7 cellular contexts compared by ENCODE assay signal in the genomic region with DNA sequence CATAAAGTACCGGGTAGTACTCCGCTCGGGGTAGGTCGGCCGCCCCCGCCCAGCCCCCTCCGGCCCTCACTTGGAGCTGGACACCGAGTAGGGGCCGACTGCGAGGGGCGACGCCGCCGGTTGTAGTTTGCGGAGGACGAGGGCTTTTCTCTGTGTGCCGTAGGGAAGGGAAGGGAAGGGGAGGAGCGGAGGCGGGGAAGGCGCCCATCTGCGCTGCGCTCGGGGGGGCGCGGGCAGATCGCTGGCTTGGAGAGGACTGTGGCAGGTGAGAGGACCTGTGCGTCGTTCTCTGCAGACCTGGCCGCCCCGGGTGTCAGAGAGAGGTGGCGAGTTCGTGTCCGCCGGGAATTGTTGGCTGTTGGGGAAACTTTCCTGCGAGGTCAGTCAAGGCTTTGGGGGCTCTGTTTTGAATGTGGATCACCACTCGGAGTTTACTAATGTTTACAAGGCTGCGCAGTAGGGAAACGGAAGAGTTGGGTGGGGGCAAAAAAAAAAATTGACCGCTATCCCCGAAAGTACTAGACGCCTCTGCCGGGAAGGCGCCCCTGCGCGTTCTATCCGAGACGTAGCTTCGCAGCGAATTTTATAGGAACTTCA. TPM values are rescaled to one million over a fixed set of nuclear protein-coding genes. Genes with fewer than 3 reads are reported as not detected.
A peak's percentile ranks its signal among the peaks of the same experiment; 100 is the strongest.
DNase-seq lines count a peak whose midpoint lies in the region; ATAC-seq and TF ChIP-seq lines count a peak whose summit lies in the region.

No MANE protein-coding gene starts in this region.

- H2AFZ ChIP-seq in neural progenitor cell (replicated peaks): no peak overlapping the region

- H3K4me3 ChIP-seq in fibroblast of the aortic adventitia (ENCODE audit: low read depth, low read length) (peak overlapping the region; percentile 87), neural progenitor cell (peak overlapping the region; percentile 96), tibial nerve (peak overlapping the region; percentile 80 to 93 (median 85))

- no peaks in the 10 kb centered on the region for H3K9me3 Mint-ChIP-seq in activated T-cell treated with anti-CD3 and anti-CD28 coated beads, Interleukin-2, amount 50 U/mL, for 72 hours
- H3K9me3 Mint-ChIP-seq in neural progenitor cell: peaks cover 3% of the 10 kb centered on the region

- peak; percentile 0 for ATAC-seq in activated T-cell treated with anti-CD3 and anti-CD28 coated beads, Interleukin-2, amount 50 U/mL, for 72 hours (replicated peaks in 1 of 2)
- ATAC-seq in GM21447 (IDR thresholded peaks at IDR 0.05; ENCODE audit: unreplicated experiment): no peak

- no peaks in the 10 kb centered on the region for H3K36me3 ChIP-seq in neural progenitor cell
- H3K36me3 ChIP-seq in tibial nerve: peaks cover 0 to 10% (median 3%) of the 10 kb centered on the region in 3 donors

- peak overlapping the region; percentile 85 for H3K4me2 ChIP-seq in neural progenitor cell

- no peaks in the 10 kb centered on the region for H3K27me3 ChIP-seq in neural progenitor cell
- no peaks in the 10 kb centered on the region for H3K27me3 ChIP-seq in tibial nerve

- peak; percentile 23 for DNase-seq in NCI-H226
- peak in 1 of 2 donors; percentile 58 for DNase-seq in activated T-cell treated with anti-CD3 and anti-CD28 coated beads, Interleukin-2, amount 50 U/mL, for 72 hours
- DNase-seq in fibroblast of the aortic adventitia (ENCODE audit: low read depth): peak; percentile 36
- peak; percentile 74 for DNase-seq in neural progenitor cell (ENCODE audit: low spot score)
- peak; percentile 41 to 48 for DNase-seq in tibial nerve (ENCODE audit: low spot score in 2 of 2)

- H3K79me2 ChIP-seq in neural progenitor cell (ENCODE audit: low read depth): peaks cover 65% of the 10 kb centered on the region

- H3K9me3 ChIP-seq in neural progenitor cell (ENCODE audit: low read depth): no peaks in the 10 kb centered on the region
- H3K9me3 ChIP-seq in tibial nerve: no peaks in the 10 kb centered on the region

- H3K4me1 ChIP-seq in neural progenitor cell: peaks cover 20% of the 10 kb centered on the region
- peaks cover 0 to 35% (median 21%) of the 10 kb centered on the region in 4 donors for H3K4me1 ChIP-seq in tibial nerve

- TF ChIP-seq CTCF in fibroblast of the aortic adventitia (IDR thresholded peaks at IDR 0.05; ENCODE audit: insufficient read depth, low read length): peak; percentile 27
- TF ChIP-seq CTCF in neural progenitor cell (IDR thresholded peaks at IDR 0.05): no peak
- peak in 3 of 5 experiments; percentile 21 to 54 (median 23) for TF ChIP-seq CTCF in tibial nerve (IDR thresholded peaks at IDR 0.05)

- H4K20me1 ChIP-seq in neural progenitor cell (ENCODE audit: low read depth): peaks cover 46% of the 10 kb centered on the region

- peak in 1 of 2 donors; percentile 100 for TF ChIP-seq EP300 in tibial nerve (IDR thresholded peaks at IDR 0.05)

- H3K36me3 Mint-ChIP-seq in activated T-cell treated with anti-CD3 and anti-CD28 coated beads, Interleukin-2, amount 50 U/mL, for 72 hours (ENCODE audit: insufficient read depth in 2 of 2): peaks cover 6 to 9% of the 10 kb centered on the region in 2 donors
- peaks cover 14% of the 10 kb centered on the region for H3K36me3 Mint-ChIP-seq in neural progenitor cell

- H3K27ac Mint-ChIP-seq in activated T-cell treated with anti-CD3 and anti-CD28 coated beads, Interleukin-2, amount 50 U/mL, for 72 hours: peak overlapping the region; percentile 99
- H3K27ac Mint-ChIP-seq in neural progenitor cell: peak overlapping the region; percentile 96

- no peaks in the 10 kb centered on the region for H3K27me3 Mint-ChIP-seq in activated T-cell treated with anti-CD3 and anti-CD28 coated beads, Interleukin-2, amount 50 U/mL, for 72 hours (ENCODE audit: low read depth)
- peaks cover 16% of the 10 kb centered on the region for H3K27me3 Mint-ChIP-seq in neural progenitor cell (ENCODE audit: insufficient read depth, low read depth)

- WGBS in tibial nerve, 2 donors: 0 to 1% methylated on average over 41 to 48 of the region's 49 CpGs

- peaks cover 36% of the 10 kb centered on the region for H3K4me1 Mint-ChIP-seq in activated T-cell treated with anti-CD3 and anti-CD28 coated beads, Interleukin-2, amount 50 U/mL, for 72 hours (ENCODE audit: low read depth)
- peaks cover 22% of the 10 kb centered on the region for H3K4me1 Mint-ChIP-seq in neural progenitor cell

- TF ChIP-seq POLR2A in GM18526 (IDR thresholded peaks at IDR 0.05; ENCODE audit: extremely low read depth, insufficient read length) (peak; percentile 100), tibial nerve (IDR thresholded peaks at IDR 0.05) (peak; percentile 100)

- H3K9ac ChIP-seq in neural progenitor cell: peak overlapping the region; percentile 80

- H3K4me3 Mint-ChIP-seq in activated T-cell treated with anti-CD3 and anti-CD28 coated beads, Interleukin-2, amount 50 U/mL, for 72 hours: peak overlapping the region; percentile 96
- H3K4me3 Mint-ChIP-seq in neural progenitor cell: peak overlapping the region; percentile 100

- H3K27ac ChIP-seq in neural progenitor cell (peak overlapping the region; percentile 76), tibial nerve (peak overlapping the region; percentile 98 to 100 (median 99))

- H3F3A ChIP-seq in neural progenitor cell (ENCODE audit: low read depth): peaks cover 39% of the 10 kb centered on the region

RNA-seq across cellular contexts. Expression of gene ING1, which starts 1.4 kb away (rescaled TPM):
- 10 to 100 TPM; 19.9 to 24.2 TPM for total RNA-seq in activated T-cell treated with anti-CD3 and anti-CD28 coated beads, Interleukin-2, amount 50 U/mL, for 72 hours
- total RNA-seq in fibroblast of the aortic adventitia (ENCODE audit: low replicate concordance): 5.6 and 9.2 TPM in 2 replicates
- total RNA-seq in neural progenitor cell (ENCODE audit: low replicate concordance): 14.7 and 24.3 TPM in 2 replicates
- total RNA-seq in tibial nerve: 10 to 100 TPM; 23.6 to 32.2 (median 28.3) TPM

RNA-seq across cellular contexts. Expression of gene CARS2, which starts 9.0 kb away (rescaled TPM):
- total RNA-seq in activated T-cell treated with anti-CD3 and anti-CD28 coated beads, Interleukin-2, amount 50 U/mL, for 72 hours: 10 to 100 TPM; 42.3 to 59.3 TPM
- total RNA-seq in fibroblast of the aortic adventitia (ENCODE audit: low replicate concordance) (26.2 and 64.7 TPM in 2 replicates), neural progenitor cell (ENCODE audit: low replicate concordance) (50.0 and 61.4 TPM in 2 replicates), tibial nerve (10 to 100 TPM; 33.7 to 68.4 (median 64.3) TPM)
